ENCODE assay signal across 15 cellular contexts in the genomic region with DNA sequence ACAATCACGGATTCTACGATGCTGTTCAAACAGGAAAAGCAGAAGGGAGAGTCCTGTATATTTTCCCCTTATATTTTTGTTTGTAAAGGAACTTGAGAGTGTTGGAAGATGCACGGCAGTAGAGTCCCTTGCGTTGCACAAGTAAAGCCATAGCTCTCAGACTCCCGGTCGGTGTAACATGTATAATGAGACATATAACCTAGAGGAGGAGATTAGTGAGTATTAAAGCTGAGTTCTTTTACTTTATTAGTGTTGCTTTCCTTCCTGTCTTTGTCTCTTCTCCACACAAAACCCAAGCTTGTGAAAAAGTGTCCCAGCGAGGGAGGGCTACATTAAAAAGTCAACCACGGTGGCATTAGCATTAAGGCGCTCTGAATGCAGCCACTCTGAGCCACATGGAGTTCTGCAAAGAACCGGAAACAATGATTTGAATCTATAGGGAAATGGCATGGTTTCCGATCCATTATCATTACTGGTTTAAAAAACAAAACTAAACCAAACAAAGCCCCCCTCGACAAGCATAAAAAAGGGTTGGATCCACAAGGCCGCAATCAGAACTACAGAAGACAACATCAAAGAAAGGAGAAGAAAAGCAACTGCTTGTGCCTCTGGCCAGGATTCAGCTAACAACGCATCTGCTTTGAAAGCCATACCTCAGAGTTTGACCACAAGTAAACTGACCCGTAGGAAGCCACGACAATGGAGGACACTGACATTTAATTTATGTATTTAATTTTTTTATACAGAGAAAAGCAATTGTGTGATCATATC.
DNase-seq lines count a peak whose midpoint lies in the region; ATAC-seq, FAIRE-seq and TF ChIP-seq lines count a peak whose summit lies in the region.
"Had no signal": no experiment of that assay in that cellular context is flagged by ENCODE, and none has a peak within 500 bp of the region (broad histone marks: within the 10 kb centered on the region; RNA-seq: fewer than 3 reads in every experiment).

No MANE protein-coding gene starts in this region.

- CTCF ChIA-PET in H1 (lab: Charles Lee; ENCODE audit: partially characterized antibody) (interaction anchor here (1.0 to 2.3 kb wide), 3 partner anchors 242 to 324 kb away, joined by 3 to 9 read pairs (median 3); no protein-coding TSS in a partner anchor), HepG2 (lab: Yijun Ruan, JAX; ENCODE audit: low intra/inter-chr PET ratio, low total read pairs) (no interaction called here)

- FAIRE-seq in H1 (lab: Jason Lieb, UNC) (no peak), HepG2 (lab: Jason Lieb, UNC) (no peak)

- H3K36me3 ChIP-seq in heart left ventricle (no peaks in the 10 kb centered on the region), right atrium auricular region (no peaks in the 10 kb centered on the region), H1 (ENCODE audit: control insufficient read depth in 2 of 4, insufficient read depth in 4 of 4, low read length in 3 of 4) (no peaks in the 10 kb centered on the region), muscle layer of colon (ENCODE audit: insufficient read depth, low read length) (no peaks in the 10 kb centered on the region), HepG2 (replicated peaks in 1 of 2; ENCODE audit: control insufficient read depth in 1 of 2, insufficient read depth in 2 of 2, low read length in 2 of 2) (no peaks in the 10 kb centered on the region), MG63 (no peaks in the 10 kb centered on the region)

- H2BK5ac ChIP-seq in H1 (ENCODE audit: low read depth, low read length): peak overlapping the region; percentile 69; the same call in 1 of the 2 replicates

- DNase-seq in heart left ventricle: no peak
- DNase-seq in right atrium auricular region (ENCODE audit: low spot score): no peak
- DNase-seq in H1 (ENCODE audit: low read depth in 1 of 2, low spot score in 2 of 2): no peak
- DNase-seq in DMS79 (lab: John Stamatoyannopoulos, UW): no peak
- no peak for DNase-seq in HepG2 (ENCODE audit: low spot score)
- DNase-seq in GM19240 (ENCODE audit: insufficient read length, low spot score): no peak
- no peak for DNase-seq in MG63
- DNase-seq: ACHN; activated CD4-positive, alpha-beta memory T cell treated with anti-CD3 and anti-CD28 coated beads for 36 hours; activated effector memory CD4-positive, alpha-beta T cell treated with anti-CD3 and anti-CD28 coated beads, Interleukin-2, amount 50 U/mL, for 16 hours; left cardiac atrium; NCI-H187 treated with DMSO at 0.1 percent for 48 hours; stimulated activated naive CD8-positive, alpha-beta T cell treated with anti-CD3 and anti-CD28 coated beads, Interleukin-15, amount 100 ng/mL, for 72 hours had no signal

- intact Hi-C loops in heart left ventricle (cut with DNase I) (loop anchor here in 3 of 10 donors (5.0 to 10.0 kb wide), 2 partner anchors 353 to 361 kb away; partner anchors contain the start of gene LMO4 (in 1 of the 3)), HepG2 (cut with micrococcal nuclease; ENCODE audit: unreplicated experiment) (no loop called here)

- no peak overlapping the region for H3K9ac ChIP-seq in H1 (replicated peaks in 1 of 4; ENCODE audit: extremely low read depth in 1 of 4, low read depth in 3 of 4, low read length in 3 of 4)
- no peak overlapping the region for H3K9ac ChIP-seq in muscle layer of colon (ENCODE audit: low read length)
- no peak overlapping the region for H3K9ac ChIP-seq in HepG2 (ENCODE audit: insufficient read depth, low read depth, low read length)
- H3K9ac ChIP-seq: parathyroid adenoma had no signal

- H2BK12ac ChIP-seq in H1 (ENCODE audit: low read depth, low read length): no peak overlapping the region

- H3K4ac ChIP-seq in H1 (replicated peaks; ENCODE audit: insufficient read length, low read depth, low read length): no peak overlapping the region

- no peak overlapping the region for H4K8ac ChIP-seq in H1 (ENCODE audit: extremely low read depth, insufficient read depth, low read length)

- no peak overlapping the region for H3K23ac ChIP-seq in H1 (ENCODE audit: insufficient read length)

- ATAC-seq in heart left ventricle (no peak), HepG2 (no peak)
- ATAC-seq: stimulated activated naive CD8-positive, alpha-beta T cell treated with anti-CD3 and anti-CD28 coated beads, Interleukin-15, amount 100 ng/mL, for 72 hours had no signal

- no peak overlapping the region for H3K56ac ChIP-seq in H1 (replicated peaks; ENCODE audit: insufficient read length, low read depth, low read length)

- H3K27me3 ChIP-seq in heart left ventricle (no peaks in the 10 kb centered on the region), right atrium auricular region (no peaks in the 10 kb centered on the region), H1 (replicated peaks in 1 of 4; ENCODE audit: control insufficient read depth in 3 of 4, extremely low read depth in 1 of 4, insufficient read depth in 3 of 4, low read length in 3 of 4) (peaks cover 2 to 10% (median 5%) of the 10 kb centered on the region in 4 experiments; a peak in 5 of 7 replicates), muscle layer of colon (ENCODE audit: control insufficient read depth in 1 of 2, insufficient read depth in 2 of 2, low read length in 2 of 2) (no peaks in the 10 kb centered on the region), HepG2 (ENCODE audit: control insufficient read depth in 1 of 2, insufficient read depth in 2 of 2, low read length in 2 of 2) (no peaks in the 10 kb centered on the region; a peak in 1 of 5 replicates), MG63 (no peaks in the 10 kb centered on the region)

- H3K4me1 ChIP-seq in heart left ventricle: peaks cover 0 to 16% (median 5%) of the 10 kb centered on the region in 12 donors
- H3K4me1 ChIP-seq in right atrium auricular region: no peaks in the 10 kb centered on the region
- peaks cover 4 to 21% (median 17%) of the 10 kb centered on the region in 4 experiments for H3K4me1 ChIP-seq in H1 (replicated peaks in 1 of 4; ENCODE audit: control insufficient read depth in 3 of 4, insufficient read depth in 4 of 4, low read length in 3 of 4)
- peaks cover 22% of the 10 kb centered on the region for H3K4me1 ChIP-seq in muscle layer of colon (ENCODE audit: insufficient read depth, low read length)
- H3K4me1 ChIP-seq in HepG2 (ENCODE audit: insufficient read depth, low read length): peaks cover 14% of the 10 kb centered on the region
- H3K4me1 ChIP-seq: parathyroid adenoma had no signal

- in situ Hi-C loops in HepG2 (cut with HindIII; ENCODE audit: extremely low pct_ligation_motif_present, low pct_unique_long_range_greater_than_20kb): no loop called here

- no TSS peak for BruUV-seq in HepG2 (replicated peaks; lab: Mats Ljungman, UMichigan)

- no peak overlapping the region for H4K5ac ChIP-seq in H1 (ENCODE audit: insufficient read length, low read depth, low read length)

- no peak overlapping the region for H2BK20ac ChIP-seq in H1 (ENCODE audit: low read length)

- TF ChIP-seq RAD21 in H1 (IDR thresholded peaks at IDR 0.05 in 1 of 2, conservative IDR thresholded peaks at IDR 0.05 in 1 of 2; ENCODE audit: low read depth in 2 of 2, low read length in 2 of 2) (no peak), HepG2 (CRISPR knock-in tag; IDR thresholded peaks at IDR 0.05) (no peak)

- H3K4me2 ChIP-seq in H1 (ENCODE audit: insufficient read depth in 1 of 2, low read depth in 2 of 2, low read length in 2 of 2) (peak overlapping the region; percentile 44 to 69), HepG2 (ENCODE audit: low read depth, low read length) (no peak overlapping the region)

- H3K18ac ChIP-seq in H1 (ENCODE audit: extremely low read depth, low read length): no peak overlapping the region

- WGBS in heart left ventricle, 4 donors: 49 to 53% (median 51%) methylated on average over 16 of the region's 16 CpGs
- 7% methylated on average over 16 of the region's 16 CpGs; no CpG with 5 or more reads in 1 of the 2 experiments for WGBS in H1 (ENCODE audit: extremely low coverage in 1 of 2, insufficient coverage in 1 of 2, insufficient read length in 1 of 2, insufficient replicate concordance in 2 of 2, low coverage in 1 of 2, low lambda C conversion rate in 2 of 2, missing lambda C conversion rate in 1 of 2), 2 experiments
- WGBS in HepG2 (ENCODE audit: low lambda C conversion rate): 77% methylated on average over 16 of the region's 16 CpGs

- H4K91ac ChIP-seq in H1 (replicated peaks; ENCODE audit: insufficient read length, low read length): no peak overlapping the region

- no peaks in the 10 kb centered on the region for H3K79me1 ChIP-seq in H1 (ENCODE audit: low read depth, low read length)

- H2AK5ac ChIP-seq in H1 (ENCODE audit: low read depth, low read length): no peak overlapping the region

- no peaks in the 10 kb centered on the region for H4K20me1 ChIP-seq in H1 (replicated peaks in 1 of 2; ENCODE audit: control insufficient read depth in 1 of 2, insufficient read depth in 2 of 2, low read length in 2 of 2)
- no peaks in the 10 kb centered on the region for H4K20me1 ChIP-seq in HepG2 (ENCODE audit: insufficient read depth, low read length)

- H3K79me2 ChIP-seq in H1 (ENCODE audit: control insufficient read depth in 1 of 2, insufficient read depth in 2 of 2, low read length in 2 of 2): no peaks in the 10 kb centered on the region
- no peaks in the 10 kb centered on the region for H3K79me2 ChIP-seq in HepG2 (ENCODE audit: insufficient read depth, low read length)
- H3K79me2 ChIP-seq: parathyroid adenoma had no signal

- H3K14ac ChIP-seq in H1 (ENCODE audit: insufficient read length): no peak overlapping the region

- H2BK15ac ChIP-seq in H1 (ENCODE audit: low read length): no peak overlapping the region

- H3K27ac ChIP-seq in heart left ventricle (peak overlapping the region in 9 of 12 donors; percentile 13 to 73 (median 41)), right atrium auricular region (peak overlapping the region in 1 of 2 donors; percentile 33), H1 (ENCODE audit: low read depth, low read length) (no peak overlapping the region; the same call in 1 of the 2 replicates), muscle layer of colon (ENCODE audit: low read depth, low read length) (peak overlapping the region; percentile 2), HepG2 (ENCODE audit: extremely low read length, insufficient read depth, low read length) (no peak overlapping the region)
- H3K27ac ChIP-seq: parathyroid adenoma had no signal

- H3K9me3 ChIP-seq in heart left ventricle (no peaks in the 10 kb centered on the region), right atrium auricular region (no peaks in the 10 kb centered on the region), H1 (ENCODE audit: insufficient read depth in 2 of 2, low read depth in 1 of 2, low read length in 1 of 2) (no peaks in the 10 kb centered on the region), muscle layer of colon (ENCODE audit: low read length) (no peaks in the 10 kb centered on the region), HepG2 (ENCODE audit: low read length) (no peaks in the 10 kb centered on the region), MG63 (no peaks in the 10 kb centered on the region)

- POLR2A ChIA-PET in H1 (lab: Charles Lee; ENCODE audit: partially characterized antibody): interaction anchor here (0.6 kb wide), 1 partner anchor 788 kb away, joined by 4 read pairs; no protein-coding TSS in a partner anchor
- POLR2A ChIA-PET in HepG2 (lab: Yijun Ruan, JAX): no interaction called here

- TF ChIP-seq CTCF in heart left ventricle (IDR thresholded peaks at IDR 0.05) (no peak), right atrium auricular region (IDR thresholded peaks at IDR 0.05) (no peak), H1 (IDR thresholded peaks at IDR 0.05; ENCODE audit: control extremely low read depth in 1 of 3, insufficient read depth in 1 of 3, low read depth in 1 of 3, low read length in 3 of 3) (no peak), HepG2 (CRISPR knock-in tag; IDR thresholded peaks at IDR 0.05) (no peak)

- TF ChIP-seq EP300 in H1 (IDR thresholded peaks at IDR 0.05; ENCODE audit: borderline replicate concordance in 1 of 2, low read depth in 2 of 2, low read length in 2 of 2) (no peak), HepG2 (IDR thresholded peaks at IDR 0.05; ENCODE audit: low read depth in 2 of 2, low read length in 2 of 2) (no peak), HepG2 (CRISPR knock-in tag; IDR thresholded peaks at IDR 0.05; ENCODE audit: borderline replicate concordance) (no peak)

- H3K23me2 ChIP-seq in H1 (ENCODE audit: low read depth, low read length): no peaks in the 10 kb centered on the region

- TF ChIP-seq POLR2A in heart left ventricle (IDR thresholded peaks at IDR 0.05) (no peak), H1 (IDR thresholded peaks at IDR 0.05; ENCODE audit: control extremely low read depth in 1 of 2, low read depth in 2 of 2, low read length in 2 of 2) (no peak), HepG2 (IDR thresholded peaks at IDR 0.05; ENCODE audit: insufficient read depth in 1 of 2, low read depth in 2 of 2, low read length in 2 of 2) (no peak)

- H3K4me3 ChIP-seq in heart left ventricle: peak overlapping the region in 5 of 12 donors; percentile 1 to 58 (median 57)
- H3K4me3 ChIP-seq in right atrium auricular region: no peak overlapping the region
- peak overlapping the region in 1 of 4 experiments; percentile 34; a peak in 3 of 8 replicates for H3K4me3 ChIP-seq in H1 (ENCODE audit: extremely low read depth in 1 of 4, insufficient read depth in 2 of 4, low read depth in 3 of 4, low read length in 4 of 4)
- no peak overlapping the region for H3K4me3 ChIP-seq in muscle layer of colon (ENCODE audit: low read depth in 1 of 2, low read length in 2 of 2)
- H3K4me3 ChIP-seq in HepG2 (replicated peaks in 1 of 3; ENCODE audit: insufficient read depth in 1 of 3, low read depth in 2 of 3, low read length in 3 of 3): no peak overlapping the region
- no peak overlapping the region; the same call in 1 of the 2 replicates for H3K4me3 ChIP-seq in MG63

- H2BK120ac ChIP-seq in H1 (replicated peaks; ENCODE audit: low read depth, low read length): no peak overlapping the region

- H2AFZ ChIP-seq in H1 (ENCODE audit: low read length) (no peak overlapping the region), HepG2 (ENCODE audit: low read length) (no peak overlapping the region)
- H2AFZ ChIP-seq: parathyroid adenoma had no signal

Comparison
In these comparisons a context has a peak if more than half of its experiments do, and no peak if none do; other contexts are left out.
1. H3K27ac ChIP-seq: peak in heart left ventricle (9 of 12) and muscle layer of colon (single experiment); none in H1 (single experiment) and HepG2 (single experiment).